In the genomic region with DNA sequence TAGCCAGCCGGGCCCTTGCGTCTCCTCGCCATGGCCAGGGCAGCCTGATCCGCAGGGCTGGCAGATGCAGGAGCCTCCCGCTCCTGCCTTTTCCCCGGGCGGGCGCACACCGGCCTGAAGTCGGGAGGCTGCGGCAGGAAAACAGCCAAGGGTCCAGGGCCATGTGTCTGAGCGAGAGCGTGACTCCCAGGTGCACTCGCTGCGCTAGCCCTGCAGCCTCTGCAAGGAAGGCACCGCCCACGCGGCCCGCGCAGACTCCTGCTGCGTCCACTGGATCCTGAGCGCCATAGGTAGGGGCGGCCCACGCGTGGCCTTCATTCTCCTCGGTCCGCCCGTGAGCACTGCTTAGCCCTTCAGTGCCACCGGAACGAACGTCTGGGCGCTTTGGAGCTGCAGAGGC, we compare ENCODE assay signal across 23 cellular contexts.
"Had no signal": no experiment of that assay in that cellular context is flagged by ENCODE, and none has a peak within 500 bp of the region (broad histone marks: within the 10 kb centered on the region; RNA-seq: fewer than 3 reads in every experiment).

No MANE protein-coding gene starts in this region.

- H3K36me3 ChIP-seq: cardiac muscle cell, neutrophil, ovary, prostate gland, tibial artery had no signal

- H3K27me3 ChIP-seq: body of pancreas, cardiac muscle cell, hepatocyte, neutrophil, ovary, tibial artery had no signal

- DNase-seq: activated CD4-positive, alpha-beta memory T cell treated with anti-CD3 and anti-CD28 coated beads for 36 hours; activated CD4-positive, alpha-beta T cell treated with anti-CD3 and anti-CD28 coated beads for 4 hours; activated CD4-positive, CD25-positive, alpha-beta regulatory T cell; activated effector memory CD4-positive, alpha-beta T cell treated with anti-CD3 and anti-CD28 coated beads, Interleukin-2, amount 50 U/mL, for 16 hours; anterior cingulate cortex; body of pancreas; effector CD4-positive, alpha-beta T cell; erythroblast; foreskin fibroblast; immature natural killer cell; kidney glomerular epithelial cell; left ventricle myocardium superior; mammary epithelial cell; ovary; stimulated activated CD4-positive, alpha-beta T cell treated with anti-CD3 and anti-CD28 coated beads, Interleukin-12 subunit alpha, Interleukin-12 subunit beta, amount 100 ng/mL, for 4 hours; substantia nigra; tibial artery had no signal

- H3K9me3 ChIP-seq: neutrophil, ovary, prostate gland, tibial artery had no signal

- H3K4me1 ChIP-seq: body of pancreas, prostate gland, tibial artery had no signal

- H3K27ac ChIP-seq: body of pancreas, cardiac muscle cell, hepatocyte, neutrophil, ovary, prostate gland, tibial artery had no signal

- ATAC-seq: activated T-cell treated with anti-CD3 and anti-CD28 coated beads, Interleukin-2, amount 50 U/mL, for 72 hours; body of pancreas; left ventricle myocardium superior; natural killer cell treated with Interleukin-12 subunit alpha and Interleukin-12 subunit beta and Interleukin-15 and Interleukin-18, amount 100 ng/mL, for 72 hours had no signal

- H3K4me3 ChIP-seq: body of pancreas, cardiac muscle cell, hepatocyte, ovary, prostate gland, tibial artery had no signal
